Comparison of ENCODE assay signal across 16 cellular contexts in genomic region chr1:80036690-80037432, GRCh38.
DNase-seq lines count a peak whose midpoint lies in the region; ATAC-seq and TF ChIP-seq lines count a peak whose summit lies in the region.
"Had no signal": no experiment of that assay in that cellular context is flagged by ENCODE, and none has a peak within 500 bp of the region (broad histone marks: within the 10 kb centered on the region; RNA-seq: fewer than 3 reads in every experiment).

No MANE protein-coding gene starts in this region.

- no peaks in the 10 kb centered on the region for H3K27me3 ChIP-seq in cardiac muscle cell
- no peaks in the 10 kb centered on the region for H3K27me3 ChIP-seq in SU-DHL-6 (ENCODE audit: low read length)
- no peaks in the 10 kb centered on the region for H3K27me3 ChIP-seq in hepatocyte
- H3K27me3 ChIP-seq: BLaER1 had no signal

- H3K9ac ChIP-seq in SU-DHL-6 (ENCODE audit: low read length) = no peak overlapping the region
- H3K9ac ChIP-seq: BLaER1 had no signal

- ATAC-seq in left ventricle myocardium superior = no peak
- ATAC-seq in GM21737 (IDR thresholded peaks at IDR 0.05; ENCODE audit: unreplicated experiment) = no peak
- no peak for ATAC-seq in GM18505 (IDR thresholded peaks at IDR 0.05; ENCODE audit: unreplicated experiment)

- TF ChIP-seq CTCF in cardiac muscle cell (IDR thresholded peaks at IDR 0.05; ENCODE audit: low read depth, low read length) (no peak), SU-DHL-6 (IDR thresholded peaks at IDR 0.05; ENCODE audit: insufficient read depth, low read length, poor library complexity, severe bottlenecking) (no peak), hepatocyte (IDR thresholded peaks at IDR 0.05; ENCODE audit: poor library complexity) (no peak)

- DNase-seq in cardiac muscle cell (ENCODE audit: low read depth in 1 of 2, low spot score in 1 of 2) (peak; percentile 1 to 3), left ventricle myocardium superior (no peak), hepatocyte (ENCODE audit: low spot score) (no peak), iPS-NIHi11 (ENCODE audit: low spot score) (no peak)
- DNase-seq: CD4-positive, alpha-beta memory T cell; DMS153; HFFc6; NCI-H1436; NCI-H2029; NCI-H526; RPMI8226; SHP77 treated with DMSO at 0.1 percent for 48 hours had no signal

- H3K36me3 ChIP-seq in cardiac muscle cell = no peaks in the 10 kb centered on the region
- no peaks in the 10 kb centered on the region for H3K36me3 ChIP-seq in SU-DHL-6 (ENCODE audit: low read length)
- no peaks in the 10 kb centered on the region for H3K36me3 ChIP-seq in hepatocyte (replicated peaks; ENCODE audit: insufficient read depth, low read depth)
- H3K36me3 ChIP-seq: BLaER1 had no signal

- no peak for TF ChIP-seq POLR2A in GM18505 (IDR thresholded peaks at IDR 0.05; ENCODE audit: borderline replicate concordance, extremely low read depth, insufficient read depth, insufficient read length)

- no peaks in the 10 kb centered on the region for H3K9me3 ChIP-seq in cardiac muscle cell (ENCODE audit: low read depth)
- H3K9me3 ChIP-seq in SU-DHL-6 (ENCODE audit: insufficient read depth, low read length) = no peaks in the 10 kb centered on the region
- no peaks in the 10 kb centered on the region for H3K9me3 ChIP-seq in hepatocyte (ENCODE audit: low read depth)
- H3K9me3 ChIP-seq: BLaER1 had no signal

- H3K9me2 ChIP-seq in SU-DHL-6 (replicated peaks; ENCODE audit: insufficient read depth, low read length) (no peaks in the 10 kb centered on the region), hepatocyte (replicated peaks; ENCODE audit: insufficient read depth) (no peaks in the 10 kb centered on the region)

- H3K79me2 ChIP-seq in SU-DHL-6 (ENCODE audit: insufficient read depth, low read length) (no peaks in the 10 kb centered on the region), hepatocyte (no peaks in the 10 kb centered on the region)

- no peaks in the 10 kb centered on the region for H3F3A ChIP-seq in SU-DHL-6 (ENCODE audit: insufficient read depth)

- 73% methylated on average over 3 of the region's 3 CpGs for WGBS in hepatocyte (ENCODE audit: low lambda C conversion rate, missing lambda C conversion rate)

- H3K4me1 ChIP-seq in cardiac muscle cell (ENCODE audit: low read depth) (no peaks in the 10 kb centered on the region), hepatocyte (ENCODE audit: insufficient read depth) (no peaks in the 10 kb centered on the region)
- H3K4me1 ChIP-seq: BLaER1 had no signal

- H3K27ac ChIP-seq in cardiac muscle cell = no peak overlapping the region
- H3K27ac ChIP-seq in SU-DHL-6 (ENCODE audit: low read depth, low read length) = no peak overlapping the region
- H3K27ac ChIP-seq in hepatocyte = no peak overlapping the region
- H3K27ac ChIP-seq: BLaER1 had no signal

- H4K20me1 ChIP-seq in SU-DHL-6 (ENCODE audit: low read depth, low read length) = no peaks in the 10 kb centered on the region
- H4K20me1 ChIP-seq in hepatocyte (ENCODE audit: insufficient read depth, poor library complexity, severe bottlenecking) = no peaks in the 10 kb centered on the region
- H4K20me1 ChIP-seq: BLaER1 had no signal

- intact Hi-C loops in left ventricle myocardium superior (cut with micrococcal nuclease) = no loop called here

- H2AFZ ChIP-seq in SU-DHL-6 (ENCODE audit: low read depth, low read length, severe bottlenecking) = peak overlapping the region; percentile 87
- peak overlapping the region; percentile 36 for H2AFZ ChIP-seq in hepatocyte

- H3K4me3 ChIP-seq in cardiac muscle cell (no peak overlapping the region), SU-DHL-6 (ENCODE audit: insufficient read depth, low read length, poor library complexity, severe bottlenecking) (peak overlapping the region; percentile 35), hepatocyte (no peak overlapping the region)
- H3K4me3 ChIP-seq: BLaER1 had no signal

- H3K4me2 ChIP-seq in SU-DHL-6 (ENCODE audit: low read depth, low read length, poor library complexity, severe bottlenecking) = peak overlapping the region; percentile 54
- H3K4me2 ChIP-seq in hepatocyte = peak overlapping the region; percentile 48
- H3K4me2 ChIP-seq: BLaER1 had no signal

Comparison
In these comparisons a context has a peak if more than half of its experiments do, and no peak if none do; other contexts are left out.
1. DNase-seq: peak in cardiac muscle cell (2 of 2); none in left ventricle myocardium superior (single experiment), hepatocyte (single experiment) and iPS-NIHi11 (single experiment).